1 cellular context compared by ENCODE assay signal in the genomic region with DNA sequence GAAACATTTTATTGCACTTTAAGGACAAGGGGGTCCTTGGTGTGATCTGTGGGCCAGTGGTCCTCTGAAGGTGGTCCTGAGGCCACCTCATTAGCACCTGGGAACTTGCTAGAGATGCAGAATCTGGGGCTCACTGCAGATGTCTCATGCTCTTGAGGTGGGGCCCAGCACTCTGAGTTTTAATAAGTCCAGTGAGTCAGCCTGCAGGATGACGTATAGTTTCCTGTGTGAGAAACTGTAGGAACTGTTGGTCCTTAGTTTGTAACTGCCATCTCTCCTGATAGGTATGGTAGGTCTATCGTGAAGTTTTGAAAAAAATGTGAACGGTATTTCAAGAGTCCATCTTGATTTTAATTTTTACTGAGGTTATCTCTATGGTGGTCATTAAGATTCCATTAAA.
TF ChIP-seq lines count a peak whose summit lies in the region.

No MANE protein-coding gene starts in this region.

TF ChIP-seq in SK-N-SH, 30 proteins besides CTCF, POLR2A, EP300 and RAD21 (continued from another document):
- TF ChIP-seq, protein P1, sequence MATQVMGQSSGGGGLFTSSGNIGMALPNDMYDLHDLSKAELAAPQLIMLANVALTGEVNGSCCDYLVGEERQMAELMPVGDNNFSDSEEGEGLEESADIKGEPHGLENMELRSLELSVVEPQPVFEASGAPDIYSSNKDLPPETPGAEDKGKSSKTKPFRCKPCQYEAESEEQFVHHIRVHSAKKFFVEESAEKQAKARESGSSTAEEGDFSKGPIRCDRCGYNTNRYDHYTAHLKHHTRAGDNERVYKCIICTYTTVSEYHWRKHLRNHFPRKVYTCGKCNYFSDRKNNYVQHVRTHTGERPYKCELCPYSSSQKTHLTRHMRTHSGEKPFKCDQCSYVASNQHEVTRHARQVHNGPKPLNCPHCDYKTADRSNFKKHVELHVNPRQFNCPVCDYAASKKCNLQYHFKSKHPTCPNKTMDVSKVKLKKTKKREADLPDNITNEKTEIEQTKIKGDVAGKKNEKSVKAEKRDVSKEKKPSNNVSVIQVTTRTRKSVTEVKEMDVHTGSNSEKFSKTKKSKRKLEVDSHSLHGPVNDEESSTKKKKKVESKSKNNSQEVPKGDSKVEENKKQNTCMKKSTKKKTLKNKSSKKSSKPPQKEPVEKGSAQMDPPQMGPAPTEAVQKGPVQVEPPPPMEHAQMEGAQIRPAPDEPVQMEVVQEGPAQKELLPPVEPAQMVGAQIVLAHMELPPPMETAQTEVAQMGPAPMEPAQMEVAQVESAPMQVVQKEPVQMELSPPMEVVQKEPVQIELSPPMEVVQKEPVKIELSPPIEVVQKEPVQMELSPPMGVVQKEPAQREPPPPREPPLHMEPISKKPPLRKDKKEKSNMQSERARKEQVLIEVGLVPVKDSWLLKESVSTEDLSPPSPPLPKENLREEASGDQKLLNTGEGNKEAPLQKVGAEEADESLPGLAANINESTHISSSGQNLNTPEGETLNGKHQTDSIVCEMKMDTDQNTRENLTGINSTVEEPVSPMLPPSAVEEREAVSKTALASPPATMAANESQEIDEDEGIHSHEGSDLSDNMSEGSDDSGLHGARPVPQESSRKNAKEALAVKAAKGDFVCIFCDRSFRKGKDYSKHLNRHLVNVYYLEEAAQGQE (IDR thresholded peaks at IDR 0.05; ENCODE audit: low read depth, low read length) = no peak
- TF ChIP-seq CHD2 (IDR thresholded peaks at IDR 0.05; ENCODE audit: low read length, partially characterized antibody) (no peak), FOXM1 (IDR thresholded peaks at IDR 0.05; ENCODE audit: low read depth) (no peak), FOSL2 (IDR thresholded peaks at IDR 0.05; ENCODE audit: borderline replicate concordance, low read depth) (peak; percentile 54), SMC3 (IDR thresholded peaks at IDR 0.05; ENCODE audit: low read depth, low read length) (no peak), TEAD4 (IDR thresholded peaks at IDR 0.05; ENCODE audit: borderline replicate concordance, insufficient read depth) (no peak)
